8 cellular contexts compared by ENCODE assay signal in genomic region chr12:15982471-15982870, GRCh38.
DNase-seq lines count a peak whose midpoint lies in the region; ATAC-seq, FAIRE-seq and TF ChIP-seq lines count a peak whose summit lies in the region.

No MANE protein-coding gene starts in this region.

- TF ChIP-seq CTCF in BE2C (IDR thresholded peaks at IDR 0.05; ENCODE audit: low read depth, low read length), result peak; percentile 48
- TF ChIP-seq CTCF in GM12878 (IDR thresholded peaks at IDR 0.05 in 2 of 3, conservative IDR thresholded peaks at IDR 0.05 in 1 of 3; ENCODE audit: control insufficient read depth in 2 of 3, extremely low read depth in 1 of 3, insufficient read depth in 1 of 3, low read depth in 3 of 3, low read length in 3 of 3), result peak in 1 of 3 experiments; percentile 37; a peak in 1 of 6 replicates
- TF ChIP-seq CTCF in HepG2 (CRISPR knock-in tag; IDR thresholded peaks at IDR 0.05), result no peak

- POLR2A ChIA-PET in GM12878 (lab: Charles Lee) (no interaction called here), HepG2 (lab: Yijun Ruan, JAX) (no interaction called here)

- TF ChIP-seq EP300 in GM12878 (IDR thresholded peaks at IDR 0.05; ENCODE audit: borderline replicate concordance in 1 of 2, control insufficient read depth in 1 of 2, low read depth in 2 of 2, low read length in 2 of 2), result no peak
- TF ChIP-seq EP300 in HepG2 (IDR thresholded peaks at IDR 0.05; ENCODE audit: low read depth in 2 of 2, low read length in 2 of 2), result no peak
- no peak for TF ChIP-seq EP300 in HepG2 (CRISPR knock-in tag; IDR thresholded peaks at IDR 0.05; ENCODE audit: borderline replicate concordance)

- CTCF ChIA-PET in GM12878 (lab: Yijun Ruan, JAX), result interaction anchor here (0.5 to 1.5 kb wide), 4 partner anchors 12 to 370 kb away, joined by 3 to 5 read pairs (median 4); no protein-coding TSS in a partner anchor
- CTCF ChIA-PET in HepG2 (lab: Yijun Ruan, JAX; ENCODE audit: low intra/inter-chr PET ratio, low total read pairs), result no interaction called here

- H3K9ac ChIP-seq in GM12878 (ENCODE audit: control insufficient read depth, insufficient read depth, low read length) (no peak overlapping the region), HepG2 (ENCODE audit: insufficient read depth, low read depth, low read length) (no peak overlapping the region)

- ATAC-seq in GM12878, result no peak
- no peak for ATAC-seq in HepG2
- ATAC-seq in HG02840 (IDR thresholded peaks at IDR 0.05; ENCODE audit: low FRiP score, unreplicated experiment), result no peak
- ATAC-seq in GM18861 (IDR thresholded peaks at IDR 0.05; ENCODE audit: unreplicated experiment), result no peak
- ATAC-seq in GM21717 (IDR thresholded peaks at IDR 0.05; ENCODE audit: unreplicated experiment), result no peak

- H3K4me2 ChIP-seq in GM12878 (ENCODE audit: control insufficient read depth, insufficient read depth) (no peak overlapping the region), HepG2 (ENCODE audit: low read depth, low read length) (no peak overlapping the region)

- SMC1A ChIA-PET in GM12878 (lab: Charles Lee; ENCODE audit: uncharacterized antibody, unreplicated experiment), result interaction anchor here (1.3 kb wide), 1 partner anchor 39 kb away, joined by 3 read pairs; no protein-coding TSS in a partner anchor

- H3K27me3 ChIP-seq in BE2C (no peaks in the 10 kb centered on the region), GM12878 (replicated peaks in 1 of 2; ENCODE audit: control insufficient read depth in 2 of 2, insufficient read depth in 2 of 2, low read length in 1 of 2) (no peaks in the 10 kb centered on the region), HepG2 (ENCODE audit: control insufficient read depth in 1 of 2, insufficient read depth in 2 of 2, low read length in 2 of 2) (no peaks in the 10 kb centered on the region)

- DNase-seq in BE2C (no peak), GM12878 (ENCODE audit: low read depth, low spot score) (no peak), HepG2 (ENCODE audit: low spot score) (no peak)
- DNase-seq in Jurkat, Clone E6-1 (ENCODE audit: low read depth, low spot score), result peak; percentile 5
- no peak for DNase-seq in stimulated activated CD4-positive, alpha-beta T cell treated with anti-CD3 and anti-CD28 coated beads, Interleukin-2, amount 100 ng/mL, for 48 hours

- RAD21 ChIA-PET in GM12878 (lab: Charles Lee; ENCODE audit: unreplicated experiment), result no interaction called here

- H3K4me3 ChIP-seq in BE2C (ENCODE audit: low read depth, low read length), result no peak overlapping the region
- H3K4me3 ChIP-seq in Jurkat, Clone E6-1 (ENCODE audit: low read length), result no peak overlapping the region
- no peak overlapping the region for H3K4me3 ChIP-seq in GM12878
- no peak overlapping the region for H3K4me3 ChIP-seq in HepG2 (replicated peaks in 1 of 3; ENCODE audit: insufficient read depth in 1 of 3, low read depth in 2 of 3, low read length in 3 of 3)

- BruUV-seq in GM12878 (replicated peaks; lab: Mats Ljungman, UMichigan) (no TSS peak), HepG2 (replicated peaks; lab: Mats Ljungman, UMichigan) (no TSS peak)

- H3K79me2 ChIP-seq in GM12878 (ENCODE audit: control insufficient read depth, insufficient read depth, low read length) (no peaks in the 10 kb centered on the region), HepG2 (ENCODE audit: insufficient read depth, low read length) (no peaks in the 10 kb centered on the region)

- WGBS in GM12878 (ENCODE audit: insufficient coverage, insufficient replicate concordance, low lambda C conversion rate, missing lambda C conversion rate), result 99% methylated on average over 3 of the region's 3 CpGs
- 89% methylated on average over 3 of the region's 3 CpGs for WGBS in HepG2 (ENCODE audit: low lambda C conversion rate)

- no peak overlapping the region for H2AFZ ChIP-seq in GM12878 (ENCODE audit: control insufficient read depth, low read depth, low read length)
- no peak overlapping the region for H2AFZ ChIP-seq in HepG2 (ENCODE audit: low read length)

- no peak for TF ChIP-seq POLR2A in GM12878 (IDR thresholded peaks at IDR 0.05; ENCODE audit: low read depth, low read length)
- TF ChIP-seq POLR2A in HepG2 (IDR thresholded peaks at IDR 0.05; ENCODE audit: insufficient read depth in 1 of 2, low read depth in 2 of 2, low read length in 2 of 2), result no peak

- H3K4me1 ChIP-seq in BE2C (no peaks in the 10 kb centered on the region), GM12878 (ENCODE audit: control insufficient read depth, insufficient read depth, low read length) (peaks cover 9% of the 10 kb centered on the region), HepG2 (ENCODE audit: insufficient read depth, low read length) (peaks cover 19% of the 10 kb centered on the region)

- in situ Hi-C loops in GM12878 (cut with MboI) (no loop called here), HepG2 (cut with HindIII; ENCODE audit: extremely low pct_ligation_motif_present, low pct_unique_long_range_greater_than_20kb) (no loop called here)

- intact Hi-C loops in GM12878 (cut with micrococcal nuclease; ENCODE audit: unreplicated experiment) (no loop called here), HepG2 (cut with micrococcal nuclease; ENCODE audit: unreplicated experiment) (no loop called here)

- FAIRE-seq in GM12878 (lab: Jason Lieb, UNC), result no peak
- FAIRE-seq in HepG2 (lab: Jason Lieb, UNC), result no peak

- H3K9me3 ChIP-seq in BE2C (no peaks in the 10 kb centered on the region), GM12878 (replicated peaks; ENCODE audit: control insufficient read depth, insufficient read depth, low read length) (no peaks in the 10 kb centered on the region), HepG2 (ENCODE audit: low read length) (no peaks in the 10 kb centered on the region)

- TF ChIP-seq RAD21 in GM12878 (IDR thresholded peaks at IDR 0.05; ENCODE audit: insufficient read depth, low read depth, low read length) (peak; percentile 38), HepG2 (CRISPR knock-in tag; IDR thresholded peaks at IDR 0.05) (no peak)

- no peak overlapping the region for H3K27ac ChIP-seq in GM12878 (ENCODE audit: control insufficient read depth, insufficient read depth)
- no peak overlapping the region for H3K27ac ChIP-seq in HepG2 (ENCODE audit: extremely low read length, insufficient read depth, low read length)

- no peaks in the 10 kb centered on the region for H4K20me1 ChIP-seq in GM12878 (ENCODE audit: control insufficient read depth, insufficient read depth)
- no peaks in the 10 kb centered on the region for H4K20me1 ChIP-seq in HepG2 (ENCODE audit: insufficient read depth, low read length)

- 0 out of 2 replicates have a peak, but pooled peaks cover 2% of the 10 kb centered on the region for H3K36me3 ChIP-seq in BE2C
- H3K36me3 ChIP-seq in GM12878 (ENCODE audit: control insufficient read depth in 2 of 2, insufficient read depth in 2 of 2, low read length in 1 of 2), result peaks cover 0 to 4% of the 10 kb centered on the region in 2 experiments; a peak in 1 of 4 replicates
- peaks cover 4 to 16% of the 10 kb centered on the region in 2 experiments; a peak in 2 of 5 replicates for H3K36me3 ChIP-seq in HepG2 (replicated peaks in 1 of 2; ENCODE audit: control insufficient read depth in 1 of 2, insufficient read depth in 2 of 2, low read length in 2 of 2)

TF ChIP-seq in GM12878, 131 proteins besides CTCF, POLR2A, EP300 and RAD21:
- TF ChIP-seq SMC3 (IDR thresholded peaks at IDR 0.05; ENCODE audit: borderline replicate concordance, low read length) (peak; percentile 6; the same call in 1 of the 2 replicates), ZBTB33 (IDR thresholded peaks at IDR 0.05) (no peak)

TF ChIP-seq in HepG2, 621 proteins besides CTCF, POLR2A, EP300 and RAD21:
- TF ChIP-seq STAG1 (CRISPR knock-in tag; IDR thresholded peaks at IDR 0.05), result 0 out of 2 replicates have a peak, but pooled peaks have one; percentile 5
- TF ChIP-seq ZFX (CRISPR knock-in tag; IDR thresholded peaks at IDR 0.05; ENCODE audit: low read depth), result no peak
